7 cellular contexts compared by ENCODE assay signal in genomic region chr12:109093022-109093918, GRCh38. TPM values are rescaled to one million over a fixed set of nuclear protein-coding genes. Genes with fewer than 3 reads are reported as not detected.
DNase-seq lines count a peak whose midpoint lies in the region; ATAC-seq and TF ChIP-seq lines count a peak whose summit lies in the region.

TSS of gene ALKBH2 (minus strand) at chr12:109093472. CDS start at chr12:109092786, 686 bp downstream.

- peak; percentile 62 for ATAC-seq in GM18505 (IDR thresholded peaks at IDR 0.05; ENCODE audit: unreplicated experiment)
- peak; percentile 58 for ATAC-seq in HG03025 (IDR thresholded peaks at IDR 0.05; ENCODE audit: low FRiP score, unreplicated experiment)
- ATAC-seq in sciatic nerve, result peak; percentile 87

- peak within 1 kb of the TSS; percentile 58 for H3K4me3 ChIP-seq in astrocyte of the spinal cord (ENCODE audit: low read depth, low read length)

- peak; percentile 99 for TF ChIP-seq CTCF in astrocyte of the spinal cord (IDR thresholded peaks at IDR 0.05; ENCODE audit: low read depth, low read length)

- DNase-seq in NCI-H2081 (lab: John Stamatoyannopoulos, UW) (peak; percentile 92 to 94), T1000 (lab: John Stamatoyannopoulos, UW) (peak; percentile 78), astrocyte of the spinal cord (ENCODE audit: low read depth, low spot score) (peak; percentile 85), hypothalamus (lab: John Stamatoyannopoulos, UW) (peak; percentile 22 to 96 (median 87)), sciatic nerve (ENCODE audit: low spot score) (peak; percentile 95)

- in situ Hi-C loops in astrocyte of the spinal cord (cut with HindIII; ENCODE audit: low sequenced_read_pairs), result no loop called here

- peak; percentile 91 for TF ChIP-seq POLR2A in GM18505 (IDR thresholded peaks at IDR 0.05; ENCODE audit: borderline replicate concordance, extremely low read depth, insufficient read depth, insufficient read length)

- intact Hi-C loops in sciatic nerve (cut with DNase I), result no loop called here

RNA-seq across cellular contexts. Expression of gene ALKBH2, which starts in this region (rescaled TPM):
- 12.6 TPM for total RNA-seq in sciatic nerve

Comparison
In these comparisons a context has a peak if more than half of its experiments do, and no peak if none do; other contexts are left out.
1. Peak in every context shown above with its lines: DNase-seq, ATAC-seq and H3K4me3 ChIP-seq.